Comparison of ENCODE assay signal across 14 cellular contexts in genomic region chr7:129017933-129018538, GRCh38. TPM values are rescaled to one million over a fixed set of nuclear protein-coding genes. Genes with fewer than 3 reads are reported as not detected.
A peak's percentile ranks its signal among the peaks of the same experiment; 100 is the strongest.
DNase-seq lines count a peak whose midpoint lies in the region; ATAC-seq lines count a peak whose summit lies in the region.
"Had no signal": no experiment of that assay in that cellular context is flagged by ENCODE, and none has a peak within 500 bp of the region (broad histone marks: within the 10 kb centered on the region; RNA-seq: fewer than 3 reads in every experiment).

No MANE protein-coding gene starts in this region.

- H3K4me3 Mint-ChIP-seq in activated T-cell treated with anti-CD3 and anti-CD28 coated beads, Interleukin-2, amount 50 U/mL, for 24 hours = no peak overlapping the region
- no peak overlapping the region for H3K4me3 Mint-ChIP-seq in memory B cell
- H3K4me3 Mint-ChIP-seq in naive thymus-derived CD8-positive, alpha-beta T cell = no peak overlapping the region
- H3K4me3 Mint-ChIP-seq: activated CD4-positive, alpha-beta T cell treated with anti-CD3 and anti-CD28 coated beads for 36 hours had no signal

- H3K4me1 Mint-ChIP-seq in activated T-cell treated with anti-CD3 and anti-CD28 coated beads, Interleukin-2, amount 50 U/mL, for 24 hours (ENCODE audit: low read depth) = peaks cover 41% of the 10 kb centered on the region
- peaks cover 33% of the 10 kb centered on the region for H3K4me1 Mint-ChIP-seq in memory B cell
- H3K4me1 Mint-ChIP-seq in naive thymus-derived CD8-positive, alpha-beta T cell = peaks cover 7 to 34% (median 17%) of the 10 kb centered on the region in 4 donors

- POLR2A ChIA-PET in naive thymus-derived CD8-positive, alpha-beta T cell (lab: Charles Lee) = no interaction called here

- peaks cover 57% of the 10 kb centered on the region for H3K36me3 Mint-ChIP-seq in activated T-cell treated with anti-CD3 and anti-CD28 coated beads, Interleukin-2, amount 50 U/mL, for 24 hours (ENCODE audit: low read depth)
- peaks cover 25% of the 10 kb centered on the region for H3K36me3 Mint-ChIP-seq in memory B cell
- peaks cover 6 to 65% (median 20%) of the 10 kb centered on the region in 3 donors for H3K36me3 Mint-ChIP-seq in naive thymus-derived CD8-positive, alpha-beta T cell

- DNase-seq in activated T-cell treated with anti-CD3 and anti-CD28 coated beads, Interleukin-2, amount 50 U/mL, for 24 hours = no peak
- no peak for DNase-seq in activated T-cell treated with anti-CD3 and anti-CD28 coated beads, Interleukin-2, amount 50 U/mL, for 48 hours
- peak in 1 of 2 donors; percentile 6 for DNase-seq in memory B cell (ENCODE audit: low spot score in 2 of 2)
- DNase-seq in amniotic stem cell (lab: John Stamatoyannopoulos, UW) = no peak
- DNase-seq in naive thymus-derived CD8-positive, alpha-beta T cell = no peak
- DNase-seq: activated CD4-positive, alpha-beta T cell treated with anti-CD3 and anti-CD28 coated beads for 36 hours; activated gamma-delta T cell treated with Interleukin-2 at 50 U/mL for 16 hours; DMS 273 treated with DMSO at 0.1 percent for 48 hours; mucosa of descending colon; NCI-H187 had no signal

- ATAC-seq in GM21367 (IDR thresholded peaks at IDR 0.05; ENCODE audit: unreplicated experiment) (peak; percentile 52), HG03139 (IDR thresholded peaks at IDR 0.05; ENCODE audit: unreplicated experiment) (peak; percentile 70), memory B cell (ENCODE audit: low read depth) (peak; percentile 93), HG02588 (IDR thresholded peaks at IDR 0.05; ENCODE audit: unreplicated experiment) (no peak)
- ATAC-seq in naive thymus-derived CD8-positive, alpha-beta T cell = no peak
- ATAC-seq: activated CD4-positive, alpha-beta T cell treated with anti-CD3 and anti-CD28 coated beads for 36 hours; HepG2 had no signal

- no peaks in the 10 kb centered on the region for H3K27me3 Mint-ChIP-seq in activated T-cell treated with anti-CD3 and anti-CD28 coated beads, Interleukin-2, amount 50 U/mL, for 24 hours
- H3K27me3 Mint-ChIP-seq in memory B cell = no peaks in the 10 kb centered on the region
- H3K27me3 Mint-ChIP-seq in naive thymus-derived CD8-positive, alpha-beta T cell = no peaks in the 10 kb centered on the region
- H3K27me3 Mint-ChIP-seq: activated CD4-positive, alpha-beta T cell treated with anti-CD3 and anti-CD28 coated beads for 36 hours had no signal

- H3K9me3 Mint-ChIP-seq in activated T-cell treated with anti-CD3 and anti-CD28 coated beads, Interleukin-2, amount 50 U/mL, for 24 hours = no peaks in the 10 kb centered on the region
- H3K9me3 Mint-ChIP-seq in memory B cell = no peaks in the 10 kb centered on the region
- H3K9me3 Mint-ChIP-seq in naive thymus-derived CD8-positive, alpha-beta T cell = no peaks in the 10 kb centered on the region

- peak overlapping the region; percentile 34 for H3K27ac Mint-ChIP-seq in activated T-cell treated with anti-CD3 and anti-CD28 coated beads, Interleukin-2, amount 50 U/mL, for 24 hours
- H3K27ac Mint-ChIP-seq in memory B cell = peak overlapping the region; percentile 96
- H3K27ac Mint-ChIP-seq in naive thymus-derived CD8-positive, alpha-beta T cell = no peak overlapping the region
- H3K27ac Mint-ChIP-seq: activated CD4-positive, alpha-beta T cell treated with anti-CD3 and anti-CD28 coated beads for 36 hours had no signal

RNA-seq across cellular contexts. Expression of gene TNPO3, which starts 36.9 kb away (rescaled TPM):
- 10 to 100 TPM; 39.3 to 40.3 TPM for total RNA-seq in naive thymus-derived CD8-positive, alpha-beta T cell
- 10 to 100 TPM; 30.3 to 36.3 (median 33.8) TPM for polyA plus RNA-seq in naive thymus-derived CD8-positive, alpha-beta T cell

Comparison
In these comparisons a context has a peak if more than half of its experiments do, and no peak if none do; other contexts are left out.
1. H3K27ac Mint-ChIP-seq: peak in activated T-cell treated with anti-CD3 and anti-CD28 coated beads, Interleukin-2, amount 50 U/mL, for 24 hours (single experiment) and memory B cell (single experiment); none in naive thymus-derived CD8-positive, alpha-beta T cell (0 of 10).
2. ATAC-seq: peak in GM21367 (single experiment), HG03139 (single experiment) and memory B cell (single experiment); none in HG02588 (single experiment) and naive thymus-derived CD8-positive, alpha-beta T cell (0 of 2).